8 cellular contexts compared by ENCODE assay signal in genomic region chr5:14035859-14036440, GRCh38.
DNase-seq lines count a peak whose midpoint lies in the region; ATAC-seq and TF ChIP-seq lines count a peak whose summit lies in the region.

No MANE protein-coding gene starts in this region.

- peak overlapping the region in 10 of 11 experiments; percentile 33 to 82 (median 60); a peak in 17 of 22 replicates for H3K27ac ChIP-seq in BLaER1 treated with 17β-estradiol and CSF1 and Interleukin-3, amounts not matched to agents 10 nM and 100 nM
- H3K27ac ChIP-seq in parathyroid adenoma = no peak overlapping the region

- H3K36me3 ChIP-seq in BLaER1 treated with 17β-estradiol and CSF1 and Interleukin-3, amounts not matched to agents 10 nM and 100 nM = no peaks in the 10 kb centered on the region
- no peaks in the 10 kb centered on the region for H3K36me3 ChIP-seq in parathyroid adenoma (ENCODE audit: control insufficient read depth, insufficient read depth, low read length)

- H3K4me1 ChIP-seq in BLaER1 treated with 17β-estradiol and CSF1 and Interleukin-3, amounts not matched to agents 10 nM and 100 nM = peaks cover 35 to 48% (median 44%) of the 10 kb centered on the region in 10 experiments
- peaks cover 4% of the 10 kb centered on the region for H3K4me1 ChIP-seq in parathyroid adenoma

- no peaks in the 10 kb centered on the region for H3K27me3 ChIP-seq in BLaER1 treated with 17β-estradiol and CSF1 and Interleukin-3, amounts not matched to agents 10 nM and 100 nM
- H3K27me3 ChIP-seq in parathyroid adenoma (ENCODE audit: control insufficient read depth, insufficient read depth, low read length) = no peaks in the 10 kb centered on the region

- peak overlapping the region; percentile 48 to 86 (median 70) for H3K4me2 ChIP-seq in BLaER1 treated with 17β-estradiol and CSF1 and Interleukin-3, amounts not matched to agents 10 nM and 100 nM
- H3K4me2 ChIP-seq in parathyroid adenoma (ENCODE audit: low read length) = peak overlapping the region; percentile 63

- DNase-seq in SK-MEL-5 (ENCODE audit: low read depth, low spot score) (peak; percentile 53), foreskin melanocyte (peak; percentile 46), NCI-H82 treated with DMSO at 0.1 percent for 48 hours (lab: John Stamatoyannopoulos, UW; ENCODE audit: unreplicated experiment) (no peak)
- DNase-seq in activated CD4-positive, CD25-positive, alpha-beta regulatory T cell treated with anti-CD3 and anti-CD28 coated beads, Interleukin-2, amount 50 U/mL, for 72 hours = no peak
- no peak for DNase-seq in stimulated activated CD4-positive, alpha-beta T cell treated with anti-CD3 and anti-CD28 coated beads, Interleukin-4, amount 100 ng/mL, for 1 hour

- no peak for TF ChIP-seq CTCF in parathyroid adenoma (IDR thresholded peaks at IDR 0.05)

- H3K4me3 ChIP-seq in BLaER1 treated with 17β-estradiol and CSF1 and Interleukin-3, amounts not matched to agents 10 nM and 100 nM = peak overlapping the region in 7 of 10 experiments; percentile 14 to 57 (median 35); a peak in 9 of 20 replicates
- no peak overlapping the region for H3K4me3 ChIP-seq in parathyroid adenoma (ENCODE audit: low read depth, low read length)

- H2AFZ ChIP-seq in parathyroid adenoma = peak overlapping the region; percentile 1

- H3K9ac ChIP-seq in BLaER1 treated with 17β-estradiol and CSF1 and Interleukin-3, amounts not matched to agents 10 nM and 100 nM = peak overlapping the region in 9 of 11 experiments; percentile 5 to 74 (median 58); a peak in 16 of 22 replicates
- H3K9ac ChIP-seq in parathyroid adenoma = no peak overlapping the region

- H3K9me3 ChIP-seq in BLaER1 treated with 17β-estradiol and CSF1 and Interleukin-3, amounts not matched to agents 10 nM and 100 nM (replicated peaks in 1 of 11) = no peaks in the 10 kb centered on the region
- no peaks in the 10 kb centered on the region for H3K9me3 ChIP-seq in parathyroid adenoma (ENCODE audit: control insufficient read depth, low read length)

- ATAC-seq in HG02885 (IDR thresholded peaks at IDR 0.05; ENCODE audit: poor library complexity, unreplicated experiment) = peak; percentile 72

- in situ Hi-C loops in SK-MEL-5 (cut with HindIII; ENCODE audit: low pct_unique_long_range_greater_than_20kb, low sequenced_read_pairs) = no loop called here

- no peaks in the 10 kb centered on the region for H4K20me1 ChIP-seq in BLaER1 treated with 17β-estradiol and CSF1 and Interleukin-3, amounts not matched to agents 10 nM and 100 nM

- no peaks in the 10 kb centered on the region for H3K79me2 ChIP-seq in parathyroid adenoma

Comparison
In these comparisons a context has a peak if more than half of its experiments do, and no peak if none do; other contexts are left out.
1. DNase-seq: peak in SK-MEL-5 (single experiment) and foreskin melanocyte (single experiment); none in activated CD4-positive, CD25-positive, alpha-beta regulatory T cell treated with anti-CD3 and anti-CD28 coated beads, Interleukin-2, amount 50 U/mL, for 72 hours (single experiment), NCI-H82 treated with DMSO at 0.1 percent for 48 hours (single experiment) and stimulated activated CD4-positive, alpha-beta T cell treated with anti-CD3 and anti-CD28 coated beads, Interleukin-4, amount 100 ng/mL, for 1 hour (single experiment).